In genomic region chr12:50422855-50423254, GRCh38 we compare ENCODE assay signal across 3 cellular contexts. TPM values are rescaled to one million over a fixed set of nuclear protein-coding genes. Genes with fewer than 3 reads are reported as not detected.
"Had no signal": no experiment of that assay in that cellular context is flagged by ENCODE, and none has a peak within 500 bp of the region (broad histone marks: within the 10 kb centered on the region; RNA-seq: fewer than 3 reads in every experiment).

No MANE protein-coding gene starts in this region.

RNA-seq across cellular contexts. Expression of gene FAM186A, which starts 26.4 kb away (rescaled TPM):
- total RNA-seq: HT-29, IMR-90 had no signal
- polyA plus RNA-seq: IgD-negative memory B cell, IMR-90 had no signal
